In the genomic region with DNA sequence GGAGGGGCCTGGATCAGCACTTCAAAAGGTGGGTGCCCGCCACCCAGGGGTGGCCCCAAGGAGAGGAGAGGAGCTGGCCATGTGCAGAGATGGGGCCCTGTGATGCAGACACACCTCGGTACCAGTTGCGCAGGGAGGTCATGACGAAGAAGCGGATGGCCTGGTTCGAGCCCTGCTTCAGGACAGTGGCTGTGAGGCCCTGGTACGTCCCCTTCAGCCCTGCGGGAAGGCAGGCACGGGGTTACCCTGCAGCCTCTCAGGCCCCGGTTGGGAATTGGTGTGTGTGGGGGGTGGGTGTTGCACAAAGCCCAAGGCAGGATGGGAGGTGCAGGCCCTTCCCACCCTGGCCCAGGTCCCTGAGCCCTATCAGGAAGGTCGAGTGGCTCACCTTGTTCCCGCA, we compare ENCODE assay signal across 12 cellular contexts. TPM values are rescaled to one million over a fixed set of nuclear protein-coding genes. Genes with fewer than 3 reads are reported as not detected.
DNase-seq lines count a peak whose midpoint lies in the region; ATAC-seq and TF ChIP-seq lines count a peak whose summit lies in the region.
"Had no signal": no experiment of that assay in that cellular context is flagged by ENCODE, and none has a peak within 500 bp of the region (broad histone marks: within the 10 kb centered on the region; RNA-seq: fewer than 3 reads in every experiment).

No MANE protein-coding gene starts in this region.

- H3K36me3 Mint-ChIP-seq in activated naive CD4-positive, alpha-beta T cell treated with anti-CD3 and anti-CD28 coated beads, Interleukin-2, amount 10 ng/mL, durations not matched to agents 7 days and 5 days, result peaks cover 3% of the 10 kb centered on the region
- peaks cover 10 to 11% of the 10 kb centered on the region in 2 donors for H3K36me3 Mint-ChIP-seq in activated naive CD4-positive, alpha-beta T cell treated with anti-CD3 and anti-CD28 coated beads, Interleukin-2, amount 50 U/mL, for 72 hours
- no peaks in the 10 kb centered on the region; the same call in 1 of the 2 replicates for H3K36me3 Mint-ChIP-seq in WTC11

- CTCF ChIA-PET in activated naive CD4-positive, alpha-beta T cell treated with anti-CD3 and anti-CD28 coated beads, Interleukin-2, amount 10 ng/mL, durations not matched to agents 7 days and 5 days (lab: Charles Lee), result no interaction called here
- CTCF ChIA-PET in WTC11 (lab: Charles Lee), result interaction anchor here (0.6 kb wide), 1 partner anchor 142 kb away, joined by 4 read pairs; no protein-coding TSS in a partner anchor

- no peak overlapping the region for H3K27ac Mint-ChIP-seq in activated naive CD4-positive, alpha-beta T cell treated with anti-CD3 and anti-CD28 coated beads, Interleukin-2, amount 10 ng/mL, durations not matched to agents 7 days and 5 days
- H3K27ac Mint-ChIP-seq in activated naive CD4-positive, alpha-beta T cell treated with anti-CD3 and anti-CD28 coated beads, Interleukin-2, amount 50 U/mL, for 72 hours, result no peak overlapping the region
- H3K27ac Mint-ChIP-seq in WTC11, result peak overlapping the region; percentile 41; the same call in 1 of the 2 replicates
- H3K27ac Mint-ChIP-seq in stimulated activated naive CD8-positive, alpha-beta T cell treated with anti-CD3 and anti-CD28 coated beads, Interleukin-15, amount 100 ng/mL, for 72 hours, result no peak overlapping the region

- H3K27me3 Mint-ChIP-seq in activated naive CD4-positive, alpha-beta T cell treated with anti-CD3 and anti-CD28 coated beads, Interleukin-2, amount 10 ng/mL, durations not matched to agents 7 days and 5 days, result peaks cover 4% of the 10 kb centered on the region
- H3K27me3 Mint-ChIP-seq in WTC11 (ENCODE audit: low read depth), result no peaks in the 10 kb centered on the region; the same call in 1 of the 2 replicates
- H3K27me3 Mint-ChIP-seq in stimulated activated naive CD8-positive, alpha-beta T cell treated with anti-CD3 and anti-CD28 coated beads, Interleukin-15, amount 100 ng/mL, for 72 hours, result no peaks in the 10 kb centered on the region

- POLR2A ChIA-PET in WTC11 (lab: Charles Lee), result no interaction called here

- DNase-seq in activated naive CD4-positive, alpha-beta T cell treated with anti-CD3 and anti-CD28 coated beads, Interleukin-2, amount 10 ng/mL, durations not matched to agents 7 days and 5 days, result no peak
- DNase-seq in activated naive CD4-positive, alpha-beta T cell treated with anti-CD3 and anti-CD28 coated beads, Interleukin-2, amount 50 U/mL, for 72 hours (ENCODE audit: low spot score in 2 of 2), result no peak
- DNase-seq in WTC11 (ENCODE audit: low spot score), result no peak
- no peak for DNase-seq in fibroblast of villous mesenchyme (ENCODE audit: low read depth)
- no peak for DNase-seq in stimulated activated naive CD8-positive, alpha-beta T cell treated with anti-CD3 and anti-CD28 coated beads, Interleukin-15, amount 100 ng/mL, for 72 hours
- DNase-seq in NCI-H526 treated with DMSO at 0.1 percent for 48 hours (lab: John Stamatoyannopoulos, UW), result no peak
- DNase-seq: NCI-H1092 had no signal

- TF ChIP-seq CTCF in WTC11 (IDR thresholded peaks at IDR 0.05) (no peak), fibroblast of villous mesenchyme (IDR thresholded peaks at IDR 0.05; ENCODE audit: insufficient read depth, low read depth, low read length) (no peak)

- ATAC-seq in activated naive CD4-positive, alpha-beta T cell treated with anti-CD3 and anti-CD28 coated beads, Interleukin-2, amount 50 U/mL, for 72 hours, result no peak
- no peak for ATAC-seq in WTC11
- no peak for ATAC-seq in stimulated activated naive CD8-positive, alpha-beta T cell treated with anti-CD3 and anti-CD28 coated beads, Interleukin-15, amount 100 ng/mL, for 72 hours
- no peak for ATAC-seq in GM18907 (IDR thresholded peaks at IDR 0.05; ENCODE audit: unreplicated experiment)
- ATAC-seq in HG02970 (IDR thresholded peaks at IDR 0.05; ENCODE audit: low FRiP score, unreplicated experiment), result no peak

- H3K4me1 Mint-ChIP-seq in activated naive CD4-positive, alpha-beta T cell treated with anti-CD3 and anti-CD28 coated beads, Interleukin-2, amount 10 ng/mL, durations not matched to agents 7 days and 5 days, result peaks cover 40% of the 10 kb centered on the region
- peaks cover 45% of the 10 kb centered on the region for H3K4me1 Mint-ChIP-seq in WTC11
- H3K4me1 Mint-ChIP-seq in stimulated activated naive CD8-positive, alpha-beta T cell treated with anti-CD3 and anti-CD28 coated beads, Interleukin-15, amount 100 ng/mL, for 72 hours, result peaks cover 78% of the 10 kb centered on the region

- peak overlapping the region; percentile 54 for H3K4me3 Mint-ChIP-seq in activated naive CD4-positive, alpha-beta T cell treated with anti-CD3 and anti-CD28 coated beads, Interleukin-2, amount 10 ng/mL, durations not matched to agents 7 days and 5 days
- H3K4me3 Mint-ChIP-seq in WTC11, result peak overlapping the region; percentile 74
- H3K4me3 Mint-ChIP-seq in stimulated activated naive CD8-positive, alpha-beta T cell treated with anti-CD3 and anti-CD28 coated beads, Interleukin-15, amount 100 ng/mL, for 72 hours, result peak overlapping the region; percentile 48 to 55

- H3K4me3 ChIP-seq in fibroblast of villous mesenchyme (ENCODE audit: low read depth, low read length), result peak overlapping the region; percentile 71

- H3K9me3 Mint-ChIP-seq in activated naive CD4-positive, alpha-beta T cell treated with anti-CD3 and anti-CD28 coated beads, Interleukin-2, amount 10 ng/mL, durations not matched to agents 7 days and 5 days, result no peaks in the 10 kb centered on the region
- H3K9me3 Mint-ChIP-seq in activated naive CD4-positive, alpha-beta T cell treated with anti-CD3 and anti-CD28 coated beads, Interleukin-2, amount 50 U/mL, for 72 hours, result no peaks in the 10 kb centered on the region
- H3K9me3 Mint-ChIP-seq in WTC11, result no peaks in the 10 kb centered on the region
- no peaks in the 10 kb centered on the region for H3K9me3 Mint-ChIP-seq in stimulated activated naive CD8-positive, alpha-beta T cell treated with anti-CD3 and anti-CD28 coated beads, Interleukin-15, amount 100 ng/mL, for 72 hours

TF ChIP-seq in WTC11, 78 proteins besides CTCF, POLR2A, EP300 and RAD21 (continues in another document):
- TF ChIP-seq JUN (CRISPR knock-in tag; IDR thresholded peaks at IDR 0.05) (no peak), ZNF396 (CRISPR knock-in tag; IDR thresholded peaks at IDR 0.05; ENCODE audit: borderline replicate concordance) (no peak), AR (CRISPR knock-in tag; IDR thresholded peaks at IDR 0.05) (no peak)
- TF ChIP-seq, protein P1, sequence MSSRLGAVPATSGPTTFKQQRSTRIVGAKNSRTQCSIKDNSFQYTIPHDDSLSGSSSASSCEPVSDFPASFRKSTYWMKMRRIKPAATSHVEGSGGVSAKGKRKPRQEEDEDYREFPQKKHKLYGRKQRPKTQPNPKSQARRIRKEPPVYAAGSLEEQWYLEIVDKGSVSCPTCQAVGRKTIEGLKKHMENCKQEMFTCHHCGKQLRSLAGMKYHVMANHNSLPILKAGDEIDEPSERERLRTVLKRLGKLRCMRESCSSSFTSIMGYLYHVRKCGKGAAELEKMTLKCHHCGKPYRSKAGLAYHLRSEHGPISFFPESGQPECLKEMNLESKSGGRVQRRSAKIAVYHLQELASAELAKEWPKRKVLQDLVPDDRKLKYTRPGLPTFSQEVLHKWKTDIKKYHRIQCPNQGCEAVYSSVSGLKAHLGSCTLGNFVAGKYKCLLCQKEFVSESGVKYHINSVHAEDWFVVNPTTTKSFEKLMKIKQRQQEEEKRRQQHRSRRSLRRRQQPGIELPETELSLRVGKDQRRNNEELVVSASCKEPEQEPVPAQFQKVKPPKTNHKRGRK (CRISPR knock-in tag; IDR thresholded peaks at IDR 0.05; ENCODE audit: borderline replicate concordance), result no peak

RNA-seq across cellular contexts. Expression of gene SLC25A1, which starts 1.8 kb away (rescaled TPM):
- total RNA-seq in activated naive CD4-positive, alpha-beta T cell treated with anti-CD3 and anti-CD28 coated beads, Interleukin-2, amount 50 U/mL, for 72 hours, result 10 to 100 TPM; 59.1 to 61.3 TPM
- total RNA-seq in WTC11 (2021) (201 to 213 TPM (median 204 TPM) in 3 replicates), fibroblast of villous mesenchyme (115 and 148 TPM in 2 replicates)

RNA-seq across cellular contexts. Expression of gene GSC2, which starts 26.6 kb away (rescaled TPM):
- total RNA-seq in activated naive CD4-positive, alpha-beta T cell treated with anti-CD3 and anti-CD28 coated beads, Interleukin-2, amount 50 U/mL, for 72 hours, result not detected
- total RNA-seq in WTC11 (2021) (0.44 to 0.68 TPM in 2 of 3 replicates, not detected in the other), fibroblast of villous mesenchyme (not detected in 2 replicates)
- total RNA-seq: right atrium auricular region, SK-MEL-5, suprapubic skin had no signal

RNA-seq across cellular contexts. Expression of gene ESS2, which starts 32.3 kb away (rescaled TPM):
- 10 to 100 TPM; 16.5 to 21.5 TPM for total RNA-seq in activated naive CD4-positive, alpha-beta T cell treated with anti-CD3 and anti-CD28 coated beads, Interleukin-2, amount 50 U/mL, for 72 hours
- total RNA-seq in WTC11 (2021) (18.0 to 19.3 TPM (median 18.3 TPM) in 3 replicates), fibroblast of villous mesenchyme (10.6 and 12.5 TPM in 2 replicates)

RNA-seq across cellular contexts. Expression of gene TSSK2, which starts 45.6 kb away (rescaled TPM):
- total RNA-seq in activated naive CD4-positive, alpha-beta T cell treated with anti-CD3 and anti-CD28 coated beads, Interleukin-2, amount 50 U/mL, for 72 hours, result not detected
- total RNA-seq in WTC11 (2021), result not detected in 3 replicates
- total RNA-seq in fibroblast of villous mesenchyme, result under 0.01 TPM in 1 of 2 replicates, not detected in the other
- total RNA-seq: right atrium auricular region, SK-MEL-5, suprapubic skin had no signal

RNA-seq across cellular contexts. Expression of gene DGCR2, which starts 54.5 kb away (rescaled TPM):
- 10 to 100 TPM in 1 of 2 donors, 1 to 10 TPM in 1; 9.5 to 23.6 TPM for total RNA-seq in activated naive CD4-positive, alpha-beta T cell treated with anti-CD3 and anti-CD28 coated beads, Interleukin-2, amount 50 U/mL, for 72 hours
- total RNA-seq in WTC11 (2021), result 56.8 to 64.2 TPM (median 60.3 TPM) in 3 replicates
- total RNA-seq in fibroblast of villous mesenchyme, result 44.8 and 53.5 TPM in 2 replicates
